In genomic region chr10:86350897-86351296, GRCh38 we compare ENCODE assay signal across 23 cellular contexts. TPM values are rescaled to one million over a fixed set of nuclear protein-coding genes. Genes with fewer than 3 reads are reported as not detected.
"Had no signal": no experiment of that assay in that cellular context is flagged by ENCODE, and none has a peak within 500 bp of the region (broad histone marks: within the 10 kb centered on the region; RNA-seq: fewer than 3 reads in every experiment).

No MANE protein-coding gene starts in this region.

- DNase-seq: cerebellar nuclear complex; colonic mucosa; dermis blood vessel endothelial cell; effector CD4-positive, alpha-beta T cell; endodermal cell; erythroblast; foreskin keratinocyte; left ventricle myocardium inferior; mesendoderm; naive B cell; retina; small intestine; stimulated activated CD4-positive, alpha-beta T cell treated with anti-CD3 and anti-CD28 coated beads, Interleukin-2, amount 100 ng/mL, for 48 hours; stimulated activated naive CD4-positive, alpha-beta T cell treated with Interleukin-2 at 50 U/mL for 16 hours; tibial artery; upper lobe of left lung; uterus had no signal

- H3K4me3 ChIP-seq: colonic mucosa, left ventricle myocardium inferior, psoas muscle, suprapubic skin, tibial artery, upper lobe of left lung, uterus had no signal

- H3K4me1 Mint-ChIP-seq: nephron had no signal

- ATAC-seq: foreskin keratinocyte, psoas muscle had no signal

- H3K9me3 Mint-ChIP-seq: endodermal cell, nephron had no signal

- H3K27ac Mint-ChIP-seq: endodermal cell, nephron had no signal

- H3K4me3 Mint-ChIP-seq: endodermal cell, naive B cell, nephron had no signal

- H3K27me3 ChIP-seq: colonic mucosa, foreskin keratinocyte, suprapubic skin, tibial artery, upper lobe of left lung, uterus had no signal

- H3K27ac ChIP-seq: colonic mucosa, foreskin keratinocyte, left ventricle myocardium inferior, parathyroid adenoma, psoas muscle, suprapubic skin, tibial artery, upper lobe of left lung, uterus had no signal

RNA-seq across cellular contexts. Expression of gene GRID1, which starts 15.7 kb away (rescaled TPM):
- total RNA-seq: dermis blood vessel endothelial cell, endothelial cell of umbilical vein, foreskin keratinocyte, lung microvascular endothelial cell had no signal
- polyA plus RNA-seq: endothelial cell of umbilical vein, foreskin keratinocyte had no signal
